In the genomic region with DNA sequence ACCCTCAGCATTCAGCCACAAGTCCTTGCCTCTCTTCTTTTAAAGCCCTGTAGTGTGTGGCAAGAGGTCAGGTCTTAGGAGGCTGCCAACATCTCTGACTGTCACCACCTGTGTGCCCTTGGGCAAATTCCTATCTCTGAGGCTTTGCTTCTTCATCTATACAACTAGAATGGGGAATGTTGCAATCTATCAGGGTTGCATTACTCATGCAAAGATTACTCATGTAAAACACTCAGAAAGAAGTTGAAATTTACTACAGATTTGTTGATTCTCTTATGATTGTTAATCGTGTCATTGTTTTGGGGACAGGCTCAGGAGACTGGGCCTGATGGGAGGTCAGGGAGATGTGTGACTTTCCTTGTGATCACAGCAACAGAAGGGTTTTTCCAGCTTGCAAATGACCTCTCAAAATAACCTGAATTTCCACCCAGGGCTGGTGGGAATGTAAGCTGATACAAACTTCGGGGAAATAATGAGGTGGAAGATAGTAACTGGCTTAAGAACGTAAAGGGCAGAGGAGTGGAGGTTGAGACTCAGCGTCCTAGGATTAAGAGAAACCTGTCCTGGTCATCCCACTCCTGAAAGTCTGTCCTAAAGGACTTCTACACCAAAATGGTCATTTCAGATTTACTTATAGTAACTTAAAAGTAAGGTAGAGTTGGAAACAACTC, we compare ENCODE assay signal across 11 cellular contexts.
DNase-seq lines count a peak whose midpoint lies in the region; ATAC-seq and TF ChIP-seq lines count a peak whose summit lies in the region.
"Had no signal": no experiment of that assay in that cellular context is flagged by ENCODE, and none has a peak within 500 bp of the region (broad histone marks: within the 10 kb centered on the region; RNA-seq: fewer than 3 reads in every experiment).

No MANE protein-coding gene starts in this region.

- H3K4me3 Mint-ChIP-seq in activated T-cell treated with anti-CD3 and anti-CD28 coated beads, Interleukin-2, amount 50 U/mL, for 24 hours, result no peak overlapping the region
- H3K4me3 Mint-ChIP-seq: activated CD4-positive, alpha-beta T cell treated with anti-CD3 and anti-CD28 coated beads, Interleukin-2, amount 10 ng/mL, durations not matched to agents 7 days and 5 days; brain had no signal

- no peaks in the 10 kb centered on the region for H3K27me3 Mint-ChIP-seq in activated T-cell treated with anti-CD3 and anti-CD28 coated beads, Interleukin-2, amount 50 U/mL, for 24 hours

- H3K4me1 Mint-ChIP-seq in activated T-cell treated with anti-CD3 and anti-CD28 coated beads, Interleukin-2, amount 50 U/mL, for 24 hours (ENCODE audit: low read depth), result peaks cover 2% of the 10 kb centered on the region
- H3K4me1 Mint-ChIP-seq: activated CD4-positive, alpha-beta T cell treated with anti-CD3 and anti-CD28 coated beads, Interleukin-2, amount 10 ng/mL, durations not matched to agents 7 days and 5 days; brain had no signal

- H3K27ac ChIP-seq in coronary artery, result no peak overlapping the region
- H3K27ac ChIP-seq: HL-60 had no signal

- H3K36me3 Mint-ChIP-seq in activated T-cell treated with anti-CD3 and anti-CD28 coated beads, Interleukin-2, amount 50 U/mL, for 24 hours (ENCODE audit: low read depth), result no peaks in the 10 kb centered on the region
- H3K36me3 Mint-ChIP-seq: brain had no signal

- ATAC-seq in GM18867 (IDR thresholded peaks at IDR 0.05; ENCODE audit: unreplicated experiment), result no peak

- no peak overlapping the region for H3K27ac Mint-ChIP-seq in activated T-cell treated with anti-CD3 and anti-CD28 coated beads, Interleukin-2, amount 50 U/mL, for 24 hours
- H3K27ac Mint-ChIP-seq: activated CD4-positive, alpha-beta T cell treated with anti-CD3 and anti-CD28 coated beads, Interleukin-2, amount 10 ng/mL, durations not matched to agents 7 days and 5 days; brain had no signal

- DNase-seq in GM04504 (ENCODE audit: low read depth) (peak; percentile 83), NOMO-1 treated with DMSO at 0.1 percent for 48 hours (lab: John Stamatoyannopoulos, UW; ENCODE audit: unreplicated experiment) (peak; percentile 72), coronary artery (ENCODE audit: low spot score) (peak; percentile 35), skeletal muscle cell (ENCODE audit: low read depth) (peak; percentile 80), medulla oblongata (ENCODE audit: extremely low spot score) (no peak)
- DNase-seq in activated CD4-positive, alpha-beta T cell treated with anti-CD3 and anti-CD28 coated beads for 48 hours, result no peak
- no peak for DNase-seq in activated T-cell treated with anti-CD3 and anti-CD28 coated beads, Interleukin-2, amount 50 U/mL, for 24 hours
- DNase-seq: activated CD4-positive, alpha-beta T cell treated with anti-CD3 and anti-CD28 coated beads, Interleukin-2, amount 10 ng/mL, durations not matched to agents 7 days and 5 days had no signal

- no peaks in the 10 kb centered on the region for H3K9me3 Mint-ChIP-seq in activated T-cell treated with anti-CD3 and anti-CD28 coated beads, Interleukin-2, amount 50 U/mL, for 24 hours

- TF ChIP-seq CTCF in coronary artery (IDR thresholded peaks at IDR 0.05), result no peak

- H3K4me3 ChIP-seq in coronary artery (no peak overlapping the region), skeletal muscle cell (ENCODE audit: low read depth, low read length) (no peak overlapping the region)

Comparison
In these comparisons a context has a peak if more than half of its experiments do, and no peak if none do; other contexts are left out.
1. DNase-seq: peak in GM04504 (single experiment), NOMO-1 treated with DMSO at 0.1 percent for 48 hours (single experiment), coronary artery (single experiment) and skeletal muscle cell (single experiment); none in activated CD4-positive, alpha-beta T cell treated with anti-CD3 and anti-CD28 coated beads for 48 hours (single experiment), medulla oblongata (single experiment) and activated T-cell treated with anti-CD3 and anti-CD28 coated beads, Interleukin-2, amount 50 U/mL, for 24 hours (single experiment).